19 cellular contexts compared by ENCODE assay signal in genomic region chr3:156176048-156176447, GRCh38. TPM values are rescaled to one million over a fixed set of nuclear protein-coding genes. Genes with fewer than 3 reads are reported as not detected.
DNase-seq lines count a peak whose midpoint lies in the region; ATAC-seq, FAIRE-seq and TF ChIP-seq lines count a peak whose summit lies in the region.
"Had no signal": no experiment of that assay in that cellular context is flagged by ENCODE, and none has a peak within 500 bp of the region (broad histone marks: within the 10 kb centered on the region; RNA-seq: fewer than 3 reads in every experiment).

No MANE protein-coding gene starts in this region.

- H3K36me3 ChIP-seq in HepG2 (replicated peaks in 1 of 2; ENCODE audit: control insufficient read depth in 1 of 2, insufficient read depth in 2 of 2, low read length in 2 of 2) (no peaks in the 10 kb centered on the region), Caco-2 (ENCODE audit: control insufficient read depth, insufficient read depth, low read length) (no peaks in the 10 kb centered on the region)

- H3K27ac Mint-ChIP-seq in activated naive CD8-positive, alpha-beta T cell treated with anti-CD3 and anti-CD28 coated beads for 36 hours: no peak overlapping the region
- H3K27ac Mint-ChIP-seq in Caco-2 (ENCODE audit: unreplicated experiment): no peak overlapping the region
- H3K27ac Mint-ChIP-seq: GM23338, T-cell had no signal

- intact Hi-C loops in HepG2 (cut with micrococcal nuclease; ENCODE audit: unreplicated experiment): no loop called here
- intact Hi-C loops in Caco-2 (cut with micrococcal nuclease; ENCODE audit: unreplicated experiment): no loop called here

- no peak overlapping the region for H3K9ac ChIP-seq in HepG2 (ENCODE audit: insufficient read depth, low read depth, low read length)

- H3K27me3 ChIP-seq in HepG2 (ENCODE audit: control insufficient read depth in 1 of 2, insufficient read depth in 2 of 2, low read length in 2 of 2) (no peaks in the 10 kb centered on the region), Caco-2 (replicated peaks; ENCODE audit: control insufficient read depth, insufficient read depth, low read length) (no peaks in the 10 kb centered on the region)

- TF ChIP-seq POLR2A in HepG2 (IDR thresholded peaks at IDR 0.05; ENCODE audit: insufficient read depth in 1 of 2, low read depth in 2 of 2, low read length in 2 of 2): no peak

- TF ChIP-seq CTCF in HepG2 (CRISPR knock-in tag; IDR thresholded peaks at IDR 0.05) (no peak), Caco-2 (IDR thresholded peaks at IDR 0.05; ENCODE audit: insufficient read depth in 1 of 2, low read depth in 1 of 2, low read length in 1 of 2, severe bottlenecking in 1 of 2, unreplicated experiment in 1 of 2) (no peak)

- no peaks in the 10 kb centered on the region for H3K9me3 ChIP-seq in HepG2 (ENCODE audit: low read length)
- H3K9me3 ChIP-seq in Caco-2: no peaks in the 10 kb centered on the region
- H3K9me3 ChIP-seq: A549 had no signal

- no peak overlapping the region for H3K4me3 ChIP-seq in HepG2 (replicated peaks in 1 of 3; ENCODE audit: insufficient read depth in 1 of 3, low read depth in 2 of 3, low read length in 3 of 3)
- H3K4me3 ChIP-seq in Caco-2 (ENCODE audit: low read depth, low read length): no peak overlapping the region
- H3K4me3 ChIP-seq: A549, GM23338 had no signal

- no peak overlapping the region for H2AFZ ChIP-seq in HepG2 (ENCODE audit: low read length)
- H2AFZ ChIP-seq: GM23338 had no signal

- no peaks in the 10 kb centered on the region for H3K4me1 Mint-ChIP-seq in activated naive CD8-positive, alpha-beta T cell treated with anti-CD3 and anti-CD28 coated beads for 36 hours
- H3K4me1 Mint-ChIP-seq in Caco-2 (ENCODE audit: low read depth, unreplicated experiment): no peaks in the 10 kb centered on the region
- H3K4me1 Mint-ChIP-seq: T-cell had no signal

- H3K9me3 Mint-ChIP-seq in activated naive CD8-positive, alpha-beta T cell treated with anti-CD3 and anti-CD28 coated beads for 36 hours: no peaks in the 10 kb centered on the region
- no peaks in the 10 kb centered on the region for H3K9me3 Mint-ChIP-seq in Caco-2 (ENCODE audit: unreplicated experiment)
- H3K9me3 Mint-ChIP-seq: GM23338, T-cell had no signal

- no peak overlapping the region for H3K27ac ChIP-seq in HepG2 (ENCODE audit: extremely low read length, insufficient read depth, low read length)
- H3K27ac ChIP-seq: A549, RWPE1 had no signal

- FAIRE-seq in RCC 7860 (lab: Jason Lieb, UNC) (peak; percentile 18), HepG2 (lab: Jason Lieb, UNC) (no peak)
- FAIRE-seq: A549 had no signal

- in situ Hi-C loops in HepG2 (cut with HindIII; ENCODE audit: extremely low pct_ligation_motif_present, low pct_unique_long_range_greater_than_20kb): no loop called here

- TF ChIP-seq RAD21 in HepG2 (CRISPR knock-in tag; IDR thresholded peaks at IDR 0.05): no peak

- H3K27me3 Mint-ChIP-seq in activated naive CD8-positive, alpha-beta T cell treated with anti-CD3 and anti-CD28 coated beads for 36 hours: no peaks in the 10 kb centered on the region
- peaks cover 2% of the 10 kb centered on the region for H3K27me3 Mint-ChIP-seq in Caco-2 (ENCODE audit: insufficient read depth, unreplicated experiment)

- 0% methylated on average over 2 of the region's 2 CpGs for WGBS in HepG2 (ENCODE audit: low lambda C conversion rate)

- no peaks in the 10 kb centered on the region for H4K20me1 ChIP-seq in HepG2 (ENCODE audit: insufficient read depth, low read length)

- CTCF ChIA-PET in HepG2 (lab: Yijun Ruan, JAX; ENCODE audit: low intra/inter-chr PET ratio, low total read pairs) (no interaction called here), Caco-2 (lab: Charles Lee) (no interaction called here)

- POLR2A ChIA-PET in HepG2 (lab: Yijun Ruan, JAX): no interaction called here
- POLR2A ChIA-PET in Caco-2 (lab: Charles Lee): no interaction called here

- H3K4me2 ChIP-seq in HepG2 (ENCODE audit: low read depth, low read length): no peak overlapping the region
- H3K4me2 ChIP-seq: A549, GM23338 had no signal

- TF ChIP-seq EP300 in HepG2 (IDR thresholded peaks at IDR 0.05; ENCODE audit: low read depth in 2 of 2, low read length in 2 of 2) (no peak), HepG2 (CRISPR knock-in tag; IDR thresholded peaks at IDR 0.05; ENCODE audit: borderline replicate concordance) (no peak)

- DNase-seq in NCI-H748 (lab: John Stamatoyannopoulos, UW; ENCODE audit: unreplicated experiment) (peak; percentile 6), NCI-H748 treated with DMSO at 0.1 percent for 48 hours (lab: John Stamatoyannopoulos, UW) (no peak), DMS53 treated with DMSO at 0.1 percent for 48 hours (lab: John Stamatoyannopoulos, UW; ENCODE audit: unreplicated experiment) (peak; percentile 41), RCC 7860 (ENCODE audit: low spot score) (no peak), HepG2 (ENCODE audit: low spot score) (peak; percentile 57), Caco-2 (no peak)
- no peak for DNase-seq in activated naive CD8-positive, alpha-beta T cell treated with anti-CD3 and anti-CD28 coated beads for 36 hours
- DNase-seq: C1 segment of cervical spinal cord; DMS79; KG1; NCI-H1436; NK-92 treated with Interleukin-12 subunit alpha and Interleukin-12 subunit beta, amount 100 ng/mL, for 24 hours; OCI-M1; T-cell; T1000 had no signal

- no TSS peak for BruUV-seq in HepG2 (replicated peaks; lab: Mats Ljungman, UMichigan)
- BruUV-seq in Caco-2 (replicated peaks; lab: Mats Ljungman, UMichigan): no TSS peak

- ATAC-seq in HepG2: no peak; the same call in 2 of the 3 replicates
- ATAC-seq in GM21390 (IDR thresholded peaks at IDR 0.05; ENCODE audit: unreplicated experiment): no peak
- ATAC-seq: A549, GM23338, T-cell had no signal

- no peaks in the 10 kb centered on the region for H3K79me2 ChIP-seq in HepG2 (ENCODE audit: insufficient read depth, low read length)

- H3K36me3 Mint-ChIP-seq in activated naive CD8-positive, alpha-beta T cell treated with anti-CD3 and anti-CD28 coated beads for 36 hours: no peaks in the 10 kb centered on the region
- no peaks in the 10 kb centered on the region for H3K36me3 Mint-ChIP-seq in Caco-2 (ENCODE audit: insufficient read depth, unreplicated experiment)
- H3K36me3 Mint-ChIP-seq: T-cell had no signal

- no peak overlapping the region for H3K4me3 Mint-ChIP-seq in activated naive CD8-positive, alpha-beta T cell treated with anti-CD3 and anti-CD28 coated beads for 36 hours
- no peak overlapping the region for H3K4me3 Mint-ChIP-seq in Caco-2 (ENCODE audit: unreplicated experiment)
- H3K4me3 Mint-ChIP-seq: GM23338, T-cell had no signal

- H3K4me1 ChIP-seq in HepG2 (ENCODE audit: insufficient read depth, low read length) (no peaks in the 10 kb centered on the region), Caco-2 (no peaks in the 10 kb centered on the region)
- H3K4me1 ChIP-seq: A549 had no signal

TF ChIP-seq in HepG2, 621 proteins besides CTCF, POLR2A, EP300 and RAD21:
- TF ChIP-seq FUBP1 (CRISPR knock-in tag; IDR thresholded peaks at IDR 0.05; ENCODE audit: borderline replicate concordance) (no peak), ZNF441 (CRISPR knock-in tag; IDR thresholded peaks at IDR 0.05; ENCODE audit: borderline replicate concordance) (no peak), SOX6 (IDR thresholded peaks at IDR 0.05) (no peak), SOX6 (CRISPR knock-in tag; IDR thresholded peaks at IDR 0.05) (peak; percentile 22; the same call in 1 of the 2 replicates), BCL6 (CRISPR knock-in tag; IDR thresholded peaks at IDR 0.05) (0 out of 2 replicates have a peak, but pooled peaks have one; percentile 19)
TF ChIP-seq in HepG2: peak in this region for 2.

RNA-seq across cellular contexts. Expression of gene KCNAB1, which starts 55.7 kb away (rescaled TPM):
- total RNA-seq in HepG2 (2016; rRNA removed; fragmentation: Illumina TruSeq; extraction: Trizol) (not detected in 2 replicates), Caco-2 (2022) (0.14 and 0.44 TPM in 2 replicates)
- total RNA-seq in HepG2 (2016; cell fraction: cytosol; rRNA removed; fragmentation: Illumina TruSeq; extraction: Trizol; ENCODE audit: low read depth): not detected in 2 replicates
- total RNA-seq in HepG2 (2016; cell fraction: insoluble cytoplasmic fraction; rRNA removed; fragmentation: Illumina TruSeq; extraction: Trizol): not detected in 2 replicates
- not detected in 2 replicates for total RNA-seq in HepG2 (2016; cell fraction: membrane; rRNA removed; fragmentation: Illumina TruSeq; extraction: Trizol)
- total RNA-seq in HepG2 (2016; cell fraction: nucleus; rRNA removed; fragmentation: Illumina TruSeq; extraction: Trizol): not detected in 2 replicates
- not detected in 2 replicates for polyA plus RNA-seq in HepG2 (2011; rRNA removed)
- polyA plus RNA-seq in HepG2 (2011; cell fraction: cytosol; rRNA removed): not detected in 2 replicates
- polyA plus RNA-seq in HepG2 (2011; cell fraction: nucleus; rRNA removed): not detected in 2 replicates
- 0.15 and 0.16 TPM in 2 replicates for polyA plus RNA-seq in HepG2 (2012)
- polyA plus RNA-seq in HepG2 (2016; cell fraction: cytosol; fragmentation: Illumina TruSeq; extraction: Trizol; ENCODE audit: low read depth): not detected in 2 replicates
- not detected in 2 replicates for polyA plus RNA-seq in HepG2 (2016; cell fraction: insoluble cytoplasmic fraction; fragmentation: Illumina TruSeq; extraction: Trizol; ENCODE audit: low read depth)
- polyA plus RNA-seq in HepG2 (2016; cell fraction: membrane; fragmentation: Illumina TruSeq; extraction: Trizol; ENCODE audit: low read depth): not detected in 2 replicates
- polyA plus RNA-seq in HepG2 (2016; cell fraction: nucleus; fragmentation: Illumina TruSeq; extraction: Trizol; ENCODE audit: insufficient read depth, low read depth): not detected in 2 replicates
- not detected in 2 replicates for polyA minus RNA-seq in HepG2 (2011; rRNA and poly(A)+ RNA removed; ENCODE audit: low replicate concordance)
- not detected in 2 replicates for polyA minus RNA-seq in HepG2 (2011; cell fraction: cytosol; rRNA and poly(A)+ RNA removed)
- 0.12 and 0.13 TPM in 2 replicates for polyA minus RNA-seq in HepG2 (2011; cell fraction: nucleus; rRNA and poly(A)+ RNA removed)
- total RNA-seq in activated naive CD8-positive, alpha-beta T cell treated with anti-CD3 and anti-CD28 coated beads for 36 hours: not detected
- polyA plus RNA-seq: A549 had no signal

Comparison
In these comparisons a context has a peak if more than half of its experiments do, and no peak if none do; other contexts are left out.
1. DNase-seq: peak in NCI-H748 (single experiment), DMS53 treated with DMSO at 0.1 percent for 48 hours (single experiment) and HepG2 (single experiment); none in NCI-H748 treated with DMSO at 0.1 percent for 48 hours (single experiment), RCC 7860 (single experiment), activated naive CD8-positive, alpha-beta T cell treated with anti-CD3 and anti-CD28 coated beads for 36 hours (single experiment) and Caco-2 (0 of 2).